Comparison of ENCODE assay signal across 2 cellular contexts in genomic region chr11:3069425-3069824, GRCh38.
TF ChIP-seq lines count a peak whose summit lies in the region.

No MANE protein-coding gene starts in this region.

TF ChIP-seq in HepG2, 621 proteins besides CTCF, POLR2A, EP300 and RAD21:
- TF ChIP-seq CHD2 (IDR thresholded peaks at IDR 0.05; ENCODE audit: low read depth, low read length): 0 out of 2 replicates have a peak, but pooled peaks have one; percentile 62
- no peak for TF ChIP-seq SKI (IDR thresholded peaks at IDR 0.05; ENCODE audit: partially characterized antibody)
- TF ChIP-seq NR2C2 (CRISPR knock-in tag; IDR thresholded peaks at IDR 0.05; ENCODE audit: borderline replicate concordance): no peak
- no peak for TF ChIP-seq ZNF776 (CRISPR knock-in tag; IDR thresholded peaks at IDR 0.05)
- TF ChIP-seq NONO (IDR thresholded peaks at IDR 0.05): no peak
- no peak for TF ChIP-seq NONO (CRISPR knock-in tag; conservative IDR thresholded peaks at IDR 0.05)
- TF ChIP-seq TFAP4 (IDR thresholded peaks at IDR 0.05; ENCODE audit: borderline replicate concordance, low read depth): no peak

TF ChIP-seq in H1, 55 proteins besides CTCF, POLR2A, EP300 and RAD21:
- TF ChIP-seq SP4 (IDR thresholded peaks at IDR 0.05; ENCODE audit: low read length) (no peak), SAP30 (IDR thresholded peaks at IDR 0.05; ENCODE audit: insufficient read depth, insufficient replicate concordance, low read length) (no peak), KDM1A (IDR thresholded peaks at IDR 0.05; ENCODE audit: borderline replicate concordance, low read length) (no peak), BCL11A (IDR thresholded peaks at IDR 0.05; ENCODE audit: low read depth in 2 of 2, low read length in 2 of 2) (no peak), EGR1 (IDR thresholded peaks at IDR 0.05; ENCODE audit: borderline replicate concordance, low read depth, low read length) (no peak), MAFK (IDR thresholded peaks at IDR 0.05; ENCODE audit: low read depth, low read length) (no peak), CHD1 (IDR thresholded peaks at IDR 0.05; ENCODE audit: low read depth, low read length) (no peak), JUN (IDR thresholded peaks at IDR 0.05; ENCODE audit: low read depth, low read length) (no peak), NRF1 (IDR thresholded peaks at IDR 0.05; ENCODE audit: low read depth, low read length) (no peak), CREB1 (IDR thresholded peaks at IDR 0.05) (no peak), FOSL1 (IDR thresholded peaks at IDR 0.05; ENCODE audit: insufficient read depth, low read depth, low read length) (no peak), CEBPB (IDR thresholded peaks at IDR 0.05; ENCODE audit: low read depth, low read length) (no peak)
TF ChIP-seq in H1: peak in this region for 0.
